1 cellular context compared by ENCODE assay signal in the genomic region with DNA sequence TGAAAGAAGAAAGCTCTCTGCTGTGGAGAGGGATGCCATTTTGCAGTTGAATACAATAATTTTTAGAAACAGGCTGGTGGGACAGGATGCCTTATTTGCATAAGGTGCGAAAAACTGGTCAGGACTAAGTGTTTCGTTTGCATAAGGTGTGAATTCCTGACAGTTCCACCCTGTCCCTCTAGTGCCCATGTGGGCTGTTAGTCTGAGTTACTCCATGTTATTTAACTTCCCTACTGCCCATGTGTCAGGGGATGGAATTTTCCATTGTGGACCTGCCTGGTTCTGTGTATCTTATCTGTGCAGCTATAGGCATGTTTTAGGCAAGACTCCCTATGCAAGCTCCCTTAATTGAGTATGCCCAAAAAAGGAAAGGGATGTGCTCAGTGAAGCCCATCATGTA.
TF ChIP-seq lines count a peak whose summit lies in the region.

No MANE protein-coding gene starts in this region.

TF ChIP-seq in IMR-90, 13 proteins besides CTCF, POLR2A, EP300 and RAD21:
- TF ChIP-seq CHD1 (IDR thresholded peaks at IDR 0.05; ENCODE audit: low read depth, low read length) (no peak), USF2 (IDR thresholded peaks at IDR 0.05; ENCODE audit: low read depth, low read length) (no peak), BHLHE40 (IDR thresholded peaks at IDR 0.05; ENCODE audit: low read depth, low read length) (no peak)
